ENCODE assay signal across 28 cellular contexts in genomic region chr5:31983851-31984250, GRCh38.
DNase-seq lines count a peak whose midpoint lies in the region; ATAC-seq, FAIRE-seq and TF ChIP-seq lines count a peak whose summit lies in the region.
"Had no signal": no experiment of that assay in that cellular context is flagged by ENCODE, and none has a peak within 500 bp of the region (broad histone marks: within the 10 kb centered on the region; RNA-seq: fewer than 3 reads in every experiment).

No MANE protein-coding gene starts in this region.

- no peaks in the 10 kb centered on the region for H3K9me1 ChIP-seq in K562 (ENCODE audit: control insufficient read depth, insufficient read depth, low read length)

- no peak overlapping the region for H3K4me3 Mint-ChIP-seq in progenitor cell of endocrine pancreas (ENCODE audit: low read depth)
- H3K4me3 Mint-ChIP-seq: activated CD4-positive, alpha-beta memory T cell treated with anti-CD3 and anti-CD28 coated beads for 36 hours; activated T-cell treated with anti-CD3 and anti-CD28 coated beads, Interleukin-2, amount 50 U/mL, for 72 hours; mesothelial cell of epicardium; naive thymus-derived CD4-positive, alpha-beta T cell; stimulated activated effector memory CD8-positive, alpha-beta T cell treated with anti-CD3 and anti-CD28 coated beads, Interleukin-12 subunit alpha, Interleukin-12 subunit beta, amount 100 ng/mL, for 72 hours had no signal

- H3K4me2 ChIP-seq in K562 (ENCODE audit: insufficient read depth, low read length) = no peak overlapping the region

- H3K27ac ChIP-seq in K562 (ENCODE audit: extremely low read depth, low read depth, low read length) (no peak overlapping the region), spleen (no peak overlapping the region), body of pancreas (no peak overlapping the region), vagina (no peak overlapping the region)

- H3K36me3 ChIP-seq in K562 (ENCODE audit: control insufficient read depth, insufficient read depth, low read length) = no peaks in the 10 kb centered on the region
- H3K36me3 ChIP-seq in spleen = no peaks in the 10 kb centered on the region
- no peaks in the 10 kb centered on the region for H3K36me3 ChIP-seq in body of pancreas (replicated peaks in 1 of 2; ENCODE audit: insufficient read depth in 1 of 2, low read depth in 2 of 2)
- no peaks in the 10 kb centered on the region for H3K36me3 ChIP-seq in vagina
- H3K36me3 ChIP-seq: BE2C, HAP-1 had no signal

- no peaks in the 10 kb centered on the region for H3K4me1 Mint-ChIP-seq in progenitor cell of endocrine pancreas (ENCODE audit: low read depth)
- H3K4me1 Mint-ChIP-seq: stimulated activated effector memory CD8-positive, alpha-beta T cell treated with anti-CD3 and anti-CD28 coated beads, Interleukin-12 subunit alpha, Interleukin-12 subunit beta, amount 100 ng/mL, for 72 hours had no signal

- DNase-seq in left ventricle myocardium superior (no peak), cardiac septum (ENCODE audit: low spot score) (no peak), K562 (ENCODE audit: extremely low read depth in 1 of 4, low spot score in 3 of 4) (no peak), myocyte (ENCODE audit: low read depth) (peak; percentile 83), spleen (no peak), progenitor cell of endocrine pancreas (ENCODE audit: low spot score, unreplicated experiment) (no peak), body of pancreas (no peak), vagina (ENCODE audit: extremely low spot score in 2 of 2) (no peak)
- DNase-seq: activated CD4-positive, alpha-beta memory T cell treated with anti-CD3 and anti-CD28 coated beads for 36 hours; activated CD4-positive, alpha-beta T cell treated with anti-CD3 and anti-CD28 coated beads for 1 hour; activated T-cell treated with anti-CD3 and anti-CD28 coated beads, Interleukin-2, amount 50 U/mL, for 72 hours; BE2C; head of caudate nucleus; islet precursor cell; Karpas-422; MV-4-11; naive thymus-derived CD4-positive, alpha-beta T cell; NCI-H1436; NCI-H345; nucleus accumbens; SIG-M5; substantia nigra had no signal

- no peak for TF ChIP-seq RAD21 in K562 (CRISPR knock-in tag; conservative IDR thresholded peaks at IDR 0.05 in 1 of 2, IDR thresholded peaks at IDR 0.05 in 1 of 2)

- H3K79me2 ChIP-seq in K562 (ENCODE audit: control insufficient read depth, insufficient read depth, low read length) = no peaks in the 10 kb centered on the region

- peaks cover 15 to 29% of the 10 kb centered on the region in 2 experiments; a peak in 4 of 5 replicates for H3K27me3 ChIP-seq in K562 (ENCODE audit: control insufficient read depth in 2 of 2, insufficient read depth in 2 of 2, low read length in 2 of 2)
- no peaks in the 10 kb centered on the region for H3K27me3 ChIP-seq in spleen (replicated peaks in 1 of 7)
- no peaks in the 10 kb centered on the region for H3K27me3 ChIP-seq in body of pancreas
- no peaks in the 10 kb centered on the region for H3K27me3 ChIP-seq in vagina
- H3K27me3 ChIP-seq: BE2C had no signal

- no peak overlapping the region for H3K9ac ChIP-seq in K562 (ENCODE audit: insufficient read depth in 1 of 2, low read depth in 2 of 2, low read length in 2 of 2)

- BruUV-seq in K562 (replicated peaks; lab: Mats Ljungman, UMichigan) = no TSS peak

- FAIRE-seq in K562 (lab: Jason Lieb, UNC) = no peak
- FAIRE-seq: A204.1, HepG2 had no signal

- CTCF ChIA-PET in K562 (lab: Yijun Ruan, JAX; ENCODE audit: low intra/inter-chr PET ratio) = no interaction called here

- H3K4me3 ChIP-seq in K562 (no peak overlapping the region), spleen (no peak overlapping the region), body of pancreas (no peak overlapping the region), vagina (no peak overlapping the region)
- H3K4me3 ChIP-seq: HAP-1 had no signal

- intact Hi-C loops in left ventricle myocardium superior (cut with micrococcal nuclease) (no loop called here), cardiac septum (cut with DNase I) (no loop called here), K562 (cut with micrococcal nuclease) (no loop called here), spleen (cut with DNase I; ENCODE audit: low total_unique reads) (no loop called here), body of pancreas (cut with DNase I) (no loop called here), vagina (cut with DNase I) (no loop called here)

- peaks cover 2% of the 10 kb centered on the region for H3K36me3 Mint-ChIP-seq in progenitor cell of endocrine pancreas (ENCODE audit: insufficient read depth)
- H3K36me3 Mint-ChIP-seq: activated CD4-positive, alpha-beta memory T cell treated with anti-CD3 and anti-CD28 coated beads for 36 hours; stimulated activated effector memory CD8-positive, alpha-beta T cell treated with anti-CD3 and anti-CD28 coated beads, Interleukin-12 subunit alpha, Interleukin-12 subunit beta, amount 100 ng/mL, for 72 hours had no signal

- 0% methylated on average over 4 of the region's 4 CpGs for WGBS in K562 (ENCODE audit: insufficient coverage, low coverage, missing lambda C conversion rate)
- WGBS in spleen, 5 donors = 55 to 85% (median 68%) methylated on average over 4 of the region's 4 CpGs
- WGBS in body of pancreas, 2 donors = 56 to 62% methylated on average over 4 of the region's 4 CpGs

- H3K27ac Mint-ChIP-seq in progenitor cell of endocrine pancreas = no peak overlapping the region
- H3K27ac Mint-ChIP-seq: activated CD4-positive, alpha-beta memory T cell treated with anti-CD3 and anti-CD28 coated beads for 36 hours; activated T-cell treated with anti-CD3 and anti-CD28 coated beads, Interleukin-2, amount 50 U/mL, for 72 hours; naive thymus-derived CD4-positive, alpha-beta T cell; stimulated activated effector memory CD8-positive, alpha-beta T cell treated with anti-CD3 and anti-CD28 coated beads, Interleukin-12 subunit alpha, Interleukin-12 subunit beta, amount 100 ng/mL, for 72 hours had no signal

- no peak for TF ChIP-seq EP300 in K562 (IDR thresholded peaks at IDR 0.05; ENCODE audit: low read length)

- H3K27me3 Mint-ChIP-seq in progenitor cell of endocrine pancreas = no peaks in the 10 kb centered on the region
- H3K27me3 Mint-ChIP-seq: naive thymus-derived CD4-positive, alpha-beta T cell had no signal

- peak; percentile 35 for ATAC-seq in left ventricle myocardium superior
- ATAC-seq in K562 = no peak
- ATAC-seq in body of pancreas = no peak
- ATAC-seq: activated T-cell treated with anti-CD3 and anti-CD28 coated beads, Interleukin-2, amount 50 U/mL, for 72 hours; HepG2; naive thymus-derived CD4-positive, alpha-beta T cell; Panc1; stimulated activated effector memory CD8-positive, alpha-beta T cell treated with anti-CD3 and anti-CD28 coated beads, Interleukin-12 subunit alpha, Interleukin-12 subunit beta, amount 100 ng/mL, for 72 hours had no signal

- H4K20me1 ChIP-seq in K562 (replicated peaks; ENCODE audit: control insufficient read depth, insufficient read depth, low read length) = no peaks in the 10 kb centered on the region

- POLR2A ChIA-PET in K562 (lab: Yijun Ruan, JAX) = interaction anchor here (0.5 to 0.9 kb wide), 2 partner anchors 11 to 16 kb away, joined by 3 read pairs; no protein-coding TSS in a partner anchor

- TF ChIP-seq CTCF in K562 (IDR thresholded peaks at IDR 0.05 in 2 of 3, conservative IDR thresholded peaks at IDR 0.05 in 1 of 3; ENCODE audit: insufficient read depth in 2 of 3, low read depth in 1 of 3, low read length in 3 of 3) (no peak), spleen (IDR thresholded peaks at IDR 0.05 in 8 of 11, conservative IDR thresholded peaks at IDR 0.05 in 3 of 11) (no peak), progenitor cell of endocrine pancreas (IDR thresholded peaks at IDR 0.05; ENCODE audit: unreplicated experiment) (no peak), body of pancreas (IDR thresholded peaks at IDR 0.05) (no peak), vagina (IDR thresholded peaks at IDR 0.05) (no peak)

- H3K9me3 ChIP-seq in K562 (replicated peaks; ENCODE audit: control insufficient read depth, insufficient read depth, low read depth, low read length) = no peaks in the 10 kb centered on the region
- peaks cover 0 to 7% (median 0%) of the 10 kb centered on the region in 8 donors for H3K9me3 ChIP-seq in spleen
- H3K9me3 ChIP-seq in body of pancreas = no peaks in the 10 kb centered on the region
- H3K9me3 ChIP-seq in vagina = no peaks in the 10 kb centered on the region
- H3K9me3 ChIP-seq: BE2C, HAP-1 had no signal

- no peak for TF ChIP-seq POLR2A in K562 (conservative IDR thresholded peaks at IDR 0.05)
- TF ChIP-seq POLR2A in spleen (IDR thresholded peaks at IDR 0.05) = no peak
- no peak for TF ChIP-seq POLR2A in body of pancreas (IDR thresholded peaks at IDR 0.05)
- TF ChIP-seq POLR2A in vagina (IDR thresholded peaks at IDR 0.05) = no peak

- H3K9me3 Mint-ChIP-seq in progenitor cell of endocrine pancreas (ENCODE audit: low read depth) = peaks cover 4% of the 10 kb centered on the region

- no peaks in the 10 kb centered on the region for H3K4me1 ChIP-seq in K562 (replicated peaks in 1 of 2; ENCODE audit: control insufficient read depth in 2 of 2, insufficient read depth in 2 of 2, low read length in 2 of 2)
- H3K4me1 ChIP-seq in spleen = no peaks in the 10 kb centered on the region
- H3K4me1 ChIP-seq in body of pancreas = no peaks in the 10 kb centered on the region
- no peaks in the 10 kb centered on the region for H3K4me1 ChIP-seq in vagina
- H3K4me1 ChIP-seq: BE2C had no signal

- H2AFZ ChIP-seq in K562 (ENCODE audit: low read depth, low read length) = no peak overlapping the region

- in situ Hi-C loops in K562 (cut with MboI) = no loop called here

TF ChIP-seq in K562, 482 proteins besides CTCF, POLR2A, EP300 and RAD21:
- TF ChIP-seq PBX2 (CRISPR knock-in tag; IDR thresholded peaks at IDR 0.05; ENCODE audit: low read depth) = no peak
- TF ChIP-seq PBX2 (tag; conservative IDR thresholded peaks at IDR 0.05; ENCODE audit: low read depth) = peak; percentile 54
- TF ChIP-seq SMARCE1 (IDR thresholded peaks at IDR 0.05) = no peak
- peak; percentile 38 for TF ChIP-seq MEIS2 (IDR thresholded peaks at IDR 0.05; ENCODE audit: partially characterized antibody)
